ENCODE assay signal across 1 cellular context in the genomic region with DNA sequence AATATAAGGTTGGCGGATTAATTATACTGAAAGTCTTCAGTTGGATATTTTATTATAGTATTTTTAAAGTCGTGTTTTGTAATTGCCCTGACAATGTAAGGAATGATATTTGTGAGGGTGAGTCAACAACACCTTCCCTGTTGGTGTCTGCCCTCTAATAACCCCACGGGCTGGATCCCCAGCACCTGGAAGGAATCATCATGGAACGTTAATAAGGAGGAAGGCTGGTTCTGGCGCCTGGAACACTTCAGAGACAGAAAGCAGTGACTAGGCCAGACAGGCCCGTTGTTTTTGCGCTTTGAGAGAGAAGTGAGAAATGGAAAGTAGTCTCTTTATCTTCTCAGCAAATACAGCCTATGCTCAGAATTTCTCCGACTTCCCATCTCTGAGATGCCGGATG.
TF ChIP-seq lines count a peak whose summit lies in the region.

No MANE protein-coding gene starts in this region.

TF ChIP-seq in GM23338, 12 proteins besides CTCF, POLR2A, EP300 and RAD21 (continued from another document):
- TF ChIP-seq ZNF462 (CRISPR knock-in tag; IDR thresholded peaks at IDR 0.05), result no peak
- TF ChIP-seq JUNB (IDR thresholded peaks at IDR 0.05; ENCODE audit: unreplicated experiment), result no peak
- TF ChIP-seq POLR2AphosphoS5 (IDR thresholded peaks at IDR 0.05; ENCODE audit: low read depth), result no peak
- no peak for TF ChIP-seq STAT1 (IDR thresholded peaks at IDR 0.05; ENCODE audit: unreplicated experiment)
- TF ChIP-seq ZNF331 (CRISPR knock-in tag; IDR thresholded peaks at IDR 0.05; ENCODE audit: low read depth), result no peak
- no peak for TF ChIP-seq ETS1 (IDR thresholded peaks at IDR 0.05)
- TF ChIP-seq EZH2phosphoT487 (IDR thresholded peaks at IDR 0.05; ENCODE audit: unreplicated experiment), result no peak
- TF ChIP-seq NANOG (IDR thresholded peaks at IDR 0.05; ENCODE audit: borderline replicate concordance), result no peak
- TF ChIP-seq EZH2 (IDR thresholded peaks at IDR 0.05; ENCODE audit: low read depth, unreplicated experiment), result no peak
